In genomic region chr6:11473008-11473740, GRCh38 we compare ENCODE assay signal across 18 cellular contexts.
DNase-seq lines count a peak whose midpoint lies in the region; ATAC-seq and TF ChIP-seq lines count a peak whose summit lies in the region.
"Had no signal": no experiment of that assay in that cellular context is flagged by ENCODE, and none has a peak within 500 bp of the region (broad histone marks: within the 10 kb centered on the region; RNA-seq: fewer than 3 reads in every experiment).

No MANE protein-coding gene starts in this region.

- no peaks in the 10 kb centered on the region for H3K27me3 Mint-ChIP-seq in mesothelial cell of epicardium (ENCODE audit: low read depth)
- H3K27me3 Mint-ChIP-seq in activated CD4-positive, alpha-beta T cell treated with anti-CD3 and anti-CD28 coated beads, Interleukin-2, amount 10 ng/mL, durations not matched to agents 7 days and 5 days, result peaks cover 17% of the 10 kb centered on the region
- H3K27me3 Mint-ChIP-seq: CD4-positive, alpha-beta T cell had no signal

- WGBS in heart right ventricle, 2 donors, result 56 to 72% methylated on average over 16 of the region's 16 CpGs
- WGBS in gastroesophageal sphincter (ENCODE audit: low coverage in 1 of 2), 2 donors, result 57 to 68% methylated on average over 11 to 15 of the region's 16 CpGs
- WGBS in psoas muscle, 3 donors, result 17 to 26% (median 21%) methylated on average over 16 of the region's 16 CpGs
- WGBS in upper lobe of left lung, 2 donors, result 64 to 80% methylated on average over 16 of the region's 16 CpGs

- peaks cover 29% of the 10 kb centered on the region for H3K4me1 Mint-ChIP-seq in mesothelial cell of epicardium
- H3K4me1 Mint-ChIP-seq in activated CD4-positive, alpha-beta T cell treated with anti-CD3 and anti-CD28 coated beads, Interleukin-2, amount 10 ng/mL, durations not matched to agents 7 days and 5 days, result no peaks in the 10 kb centered on the region
- H3K4me1 Mint-ChIP-seq: activated naive CD8-positive, alpha-beta T cell treated with anti-CD3 and anti-CD28 coated beads, Interleukin-2, amount 10 ng/mL, durations not matched to agents 7 days and 5 days had no signal

- intact Hi-C loops in heart right ventricle (cut with DNase I) (no loop called here), Right ventricle myocardium inferior (cut with DNase I) (no loop called here), psoas muscle (cut with DNase I) (no loop called here)

- POLR2A ChIA-PET in activated CD4-positive, alpha-beta T cell treated with anti-CD3 and anti-CD28 coated beads, Interleukin-2, amount 10 ng/mL, durations not matched to agents 7 days and 5 days (lab: Charles Lee), result no interaction called here

- ATAC-seq in heart right ventricle (peak in 7 of 8 donors; percentile 35 to 55 (median 41)), Right ventricle myocardium inferior (no peak), gastroesophageal sphincter (peak; percentile 46), psoas muscle (peak in 1 of 4 donors; percentile 35), upper lobe of left lung (ENCODE audit: low FRiP score in 2 of 2) (peak; percentile 40 to 71), HG03280 (IDR thresholded peaks at IDR 0.05; ENCODE audit: unreplicated experiment) (no peak)
- ATAC-seq: activated CD8-positive, alpha-beta T cell treated with anti-CD3 and anti-CD28 coated beads, Interleukin-2, amount 10 ng/mL, durations not matched to agents 7 days and 5 days; GM12878 had no signal

- peak overlapping the region in 3 of 10 donors; percentile 9 to 53 (median 51) for H3K27ac ChIP-seq in heart right ventricle
- peak overlapping the region in 2 of 4 donors; percentile 30 to 58 for H3K27ac ChIP-seq in gastroesophageal sphincter
- no peak overlapping the region for H3K27ac ChIP-seq in psoas muscle
- H3K27ac ChIP-seq in upper lobe of left lung, result peak overlapping the region; percentile 52 to 81 (median 66)

- H3K9me3 Mint-ChIP-seq in mesothelial cell of epicardium, result peaks cover 5% of the 10 kb centered on the region
- no peaks in the 10 kb centered on the region for H3K9me3 Mint-ChIP-seq in activated CD4-positive, alpha-beta T cell treated with anti-CD3 and anti-CD28 coated beads, Interleukin-2, amount 10 ng/mL, durations not matched to agents 7 days and 5 days
- H3K9me3 Mint-ChIP-seq: activated naive CD8-positive, alpha-beta T cell treated with anti-CD3 and anti-CD28 coated beads, Interleukin-2, amount 10 ng/mL, durations not matched to agents 7 days and 5 days; CD4-positive, alpha-beta T cell had no signal

- no peaks in the 10 kb centered on the region for H3K9me3 ChIP-seq in heart right ventricle
- no peaks in the 10 kb centered on the region for H3K9me3 ChIP-seq in gastroesophageal sphincter
- H3K9me3 ChIP-seq in psoas muscle, result no peaks in the 10 kb centered on the region
- H3K9me3 ChIP-seq in upper lobe of left lung, result no peaks in the 10 kb centered on the region

- TF ChIP-seq EP300 in gastroesophageal sphincter (IDR thresholded peaks at IDR 0.05) (no peak), upper lobe of left lung (IDR thresholded peaks at IDR 0.05) (peak in 1 of 4 donors; percentile 1)

- no peak overlapping the region for H3K4me3 Mint-ChIP-seq in mesothelial cell of epicardium
- no peak overlapping the region for H3K4me3 Mint-ChIP-seq in activated CD4-positive, alpha-beta T cell treated with anti-CD3 and anti-CD28 coated beads, Interleukin-2, amount 10 ng/mL, durations not matched to agents 7 days and 5 days
- H3K4me3 Mint-ChIP-seq: activated CD8-positive, alpha-beta T cell treated with anti-CD3 and anti-CD28 coated beads, Interleukin-2, amount 10 ng/mL, durations not matched to agents 7 days and 5 days; activated naive CD8-positive, alpha-beta T cell treated with anti-CD3 and anti-CD28 coated beads, Interleukin-2, amount 10 ng/mL, durations not matched to agents 7 days and 5 days; CD4-positive, alpha-beta T cell had no signal

- H3K4me3 ChIP-seq in heart right ventricle (peak overlapping the region in 6 of 10 donors; percentile 10 to 41 (median 24)), gastroesophageal sphincter (peak overlapping the region; percentile 18 to 32), psoas muscle (peak overlapping the region; percentile 56), upper lobe of left lung (peak overlapping the region in 3 of 4 donors; percentile 13 to 28 (median 17))
- H3K4me3 ChIP-seq: GM12878 had no signal

- CTCF ChIA-PET in activated CD4-positive, alpha-beta T cell treated with anti-CD3 and anti-CD28 coated beads, Interleukin-2, amount 10 ng/mL, durations not matched to agents 7 days and 5 days (lab: Charles Lee), result no interaction called here

- DNase-seq in heart right ventricle (no peak), Right ventricle myocardium inferior (ENCODE audit: missing footprints) (no peak), psoas muscle (no peak), upper lobe of left lung (peak in 1 of 2 donors; percentile 42), mesothelial cell of epicardium (ENCODE audit: low spot score in 2 of 2, unreplicated experiment in 2 of 2) (no peak)
- no peak for DNase-seq in activated CD4-positive, alpha-beta T cell treated with anti-CD3 and anti-CD28 coated beads, Interleukin-2, amount 10 ng/mL, durations not matched to agents 7 days and 5 days
- DNase-seq: activated CD8-positive, alpha-beta T cell treated with anti-CD3 and anti-CD28 coated beads, Interleukin-2, amount 10 ng/mL, durations not matched to agents 7 days and 5 days; activated naive CD8-positive, alpha-beta T cell treated with anti-CD3 and anti-CD28 coated beads, Interleukin-2, amount 10 ng/mL, durations not matched to agents 7 days and 5 days; CD4-positive, alpha-beta T cell; EL; NCI-H2029 treated with DMSO at 0.1 percent for 48 hours; NCI-H526; posterior cingulate gyrus; stimulated activated CD4-positive, alpha-beta T cell treated with anti-CD3 and anti-CD28 coated beads, Interleukin-2, amount 100 ng/mL, for 48 hours; stimulated activated CD8-positive, alpha-beta memory T cell treated with anti-CD3 and anti-CD28 coated beads, Interleukin-4, amount 100 ng/mL, for 48 hours had no signal

- TF ChIP-seq CTCF in heart right ventricle (IDR thresholded peaks at IDR 0.05) (no peak), gastroesophageal sphincter (IDR thresholded peaks at IDR 0.05) (no peak), psoas muscle (IDR thresholded peaks at IDR 0.05) (no peak), upper lobe of left lung (IDR thresholded peaks at IDR 0.05) (no peak), mesothelial cell of epicardium (IDR thresholded peaks at IDR 0.05; ENCODE audit: unreplicated experiment) (no peak)

- H3K36me3 ChIP-seq in heart right ventricle (no peaks in the 10 kb centered on the region), gastroesophageal sphincter (no peaks in the 10 kb centered on the region), psoas muscle (ENCODE audit: insufficient read depth in 1 of 2, low read depth in 1 of 2) (no peaks in the 10 kb centered on the region), upper lobe of left lung (no peaks in the 10 kb centered on the region)

- H3K4me1 ChIP-seq in heart right ventricle (peaks cover 0 to 31% (median 9%) of the 10 kb centered on the region in 9 donors), gastroesophageal sphincter (peaks cover 0 to 14% (median 0%) of the 10 kb centered on the region in 3 donors), psoas muscle (peaks cover 7% of the 10 kb centered on the region), upper lobe of left lung (peaks cover 0 to 13% (median 0%) of the 10 kb centered on the region in 4 donors)

- TF ChIP-seq POLR2A in gastroesophageal sphincter (IDR thresholded peaks at IDR 0.05) (no peak), upper lobe of left lung (IDR thresholded peaks at IDR 0.05) (no peak)

- no peaks in the 10 kb centered on the region for H3K36me3 Mint-ChIP-seq in mesothelial cell of epicardium
- no peaks in the 10 kb centered on the region for H3K36me3 Mint-ChIP-seq in activated CD4-positive, alpha-beta T cell treated with anti-CD3 and anti-CD28 coated beads, Interleukin-2, amount 10 ng/mL, durations not matched to agents 7 days and 5 days (ENCODE audit: low read depth)

- H3K27me3 ChIP-seq in heart right ventricle (no peaks in the 10 kb centered on the region), gastroesophageal sphincter (no peaks in the 10 kb centered on the region), psoas muscle (ENCODE audit: insufficient read depth in 3 of 3, low read length in 2 of 3) (peaks cover 0 to 20% (median 0%) of the 10 kb centered on the region in 3 donors), upper lobe of left lung (no peaks in the 10 kb centered on the region)

- H3K27ac Mint-ChIP-seq in mesothelial cell of epicardium, result no peak overlapping the region
- H3K27ac Mint-ChIP-seq in activated CD4-positive, alpha-beta T cell treated with anti-CD3 and anti-CD28 coated beads, Interleukin-2, amount 10 ng/mL, durations not matched to agents 7 days and 5 days, result no peak overlapping the region
- H3K27ac Mint-ChIP-seq: activated CD8-positive, alpha-beta T cell treated with anti-CD3 and anti-CD28 coated beads, Interleukin-2, amount 10 ng/mL, durations not matched to agents 7 days and 5 days; activated naive CD8-positive, alpha-beta T cell treated with anti-CD3 and anti-CD28 coated beads, Interleukin-2, amount 10 ng/mL, durations not matched to agents 7 days and 5 days; CD4-positive, alpha-beta T cell had no signal

Comparison
In these comparisons a context has a peak if more than half of its experiments do, and no peak if none do; other contexts are left out.
1. ATAC-seq: peak in heart right ventricle (7 of 8), gastroesophageal sphincter (single experiment) and upper lobe of left lung (2 of 2); none in Right ventricle myocardium inferior (single experiment) and HG03280 (single experiment).
2. Peak in every context shown above with its lines, with median percentiles within 50 percentile points of each other: H3K4me3 ChIP-seq.